Comparison of ENCODE assay signal across 13 cellular contexts in genomic region chr3:149977391-149977790, GRCh38.
"Had no signal": no experiment of that assay in that cellular context is flagged by ENCODE, and none has a peak within 500 bp of the region (broad histone marks: within the 10 kb centered on the region; RNA-seq: fewer than 3 reads in every experiment).

No MANE protein-coding gene starts in this region.

- ATAC-seq: activated naive CD8-positive, alpha-beta T cell treated with anti-CD3 and anti-CD28 coated beads, Interleukin-2, amount 50 U/mL, for 24 hours; esophagus mucosa; pancreas; T-cell had no signal

- H3K4me3 ChIP-seq: hepatocyte, pancreas, tibial nerve, vagina had no signal

- H3K27me3 ChIP-seq: hepatocyte, tibial nerve, vagina had no signal

- H3K36me3 ChIP-seq: pancreas, tibial nerve, vagina had no signal

- DNase-seq: activated CD4-positive, alpha-beta memory T cell treated with anti-CD3 and anti-CD28 coated beads for 36 hours; activated CD8-positive, alpha-beta memory T cell treated with anti-CD3 and anti-CD28 coated beads, Interleukin-2, amount 50 U/mL, for 4 hours; activated naive CD4-positive, alpha-beta T cell treated with Interleukin-2 at 50 U/mL for 16 hours; activated naive CD8-positive, alpha-beta T cell treated with anti-CD3 and anti-CD28 coated beads, Interleukin-2, amount 50 U/mL, for 24 hours; cerebellar nuclear complex; pancreas; T-cell; T1000 had no signal

- H3K9me3 ChIP-seq: pancreas, tibial nerve, vagina had no signal

- H3K4me1 ChIP-seq: pancreas, tibial nerve, vagina had no signal

- H3K27ac ChIP-seq: hepatocyte, pancreas, tibial nerve, vagina, VCaP had no signal
